Comparison of ENCODE assay signal across 1 cellular context in genomic region chr4:107349266-107349665, GRCh38.
TF ChIP-seq lines count a peak whose summit lies in the region.

No MANE protein-coding gene starts in this region.

TF ChIP-seq in WTC11, 78 proteins besides CTCF, POLR2A, EP300 and RAD21 (continued from another document):
- TF ChIP-seq E2F5 (CRISPR knock-in tag; IDR thresholded peaks at IDR 0.05) (no peak), EMX1 (CRISPR knock-in tag; IDR thresholded peaks at IDR 0.05) (no peak), ZNF416 (CRISPR knock-in tag; IDR thresholded peaks at IDR 0.05) (no peak), ATF2 (CRISPR knock-in tag; IDR thresholded peaks at IDR 0.05; ENCODE audit: borderline replicate concordance, low read depth) (no peak), HMGXB4 (CRISPR knock-in tag; IDR thresholded peaks at IDR 0.05) (no peak), PRRX2 (CRISPR knock-in tag; IDR thresholded peaks at IDR 0.05) (no peak), ZNF532 (CRISPR knock-in tag; IDR thresholded peaks at IDR 0.05; ENCODE audit: borderline replicate concordance) (no peak), TEAD1 (CRISPR knock-in tag; IDR thresholded peaks at IDR 0.05) (no peak), SP1 (CRISPR knock-in tag; conservative IDR thresholded peaks at IDR 0.05) (no peak)
